ENCODE assay signal across 1 cellular context in genomic region chr14:99837822-99838221, GRCh38.
TF ChIP-seq lines count a peak whose summit lies in the region.

No MANE protein-coding gene starts in this region.

TF ChIP-seq in HEK293, 187 proteins besides CTCF, POLR2A, EP300 and RAD21:
- TF ChIP-seq PRDM10 (tag by site-specific recombination; IDR thresholded peaks at IDR 0.05): 0 out of 2 replicates have a peak, but pooled peaks have one; percentile 27
- TF ChIP-seq ZNF121 (tag by site-specific recombination; IDR thresholded peaks at IDR 0.05): peak; percentile 92
- TF ChIP-seq ZNF146 (tag by site-specific recombination; IDR thresholded peaks at IDR 0.05): no peak
